Comparison of ENCODE assay signal across 24 cellular contexts in the genomic region with DNA sequence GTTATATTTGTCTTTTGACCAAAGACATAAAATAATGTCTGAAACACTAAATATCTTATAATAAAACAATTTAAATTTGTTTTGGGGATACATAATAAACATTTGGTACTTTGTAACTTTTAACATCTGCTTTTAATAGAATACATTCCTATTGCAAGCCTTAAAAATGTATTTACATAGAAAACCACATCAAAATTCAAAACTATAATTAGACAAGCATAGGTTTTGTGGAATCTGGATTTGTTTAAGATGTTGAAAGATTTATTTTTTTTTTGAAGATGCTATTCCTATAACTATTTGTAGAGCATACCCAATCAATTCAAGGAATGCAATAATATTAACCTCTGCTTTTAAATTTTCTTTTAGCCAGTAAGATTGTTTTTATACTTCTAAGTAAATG.
DNase-seq lines count a peak whose midpoint lies in the region; ATAC-seq, FAIRE-seq and TF ChIP-seq lines count a peak whose summit lies in the region.
"Had no signal": no experiment of that assay in that cellular context is flagged by ENCODE, and none has a peak within 500 bp of the region (broad histone marks: within the 10 kb centered on the region; RNA-seq: fewer than 3 reads in every experiment).

No MANE protein-coding gene starts in this region.

- ATAC-seq in IMR-90 (ENCODE audit: low read depth), result no peak
- ATAC-seq: HepG2, K562 had no signal

- H2BK20ac ChIP-seq in IMR-90 (ENCODE audit: low read depth, low read length), result no peak overlapping the region

- no peak for TF ChIP-seq RAD21 in IMR-90 (IDR thresholded peaks at IDR 0.05; ENCODE audit: low read length)

- H3K18ac ChIP-seq in IMR-90 (ENCODE audit: low read depth, low read length) (no peak overlapping the region), mesendoderm (ENCODE audit: low read length) (no peak overlapping the region)

- no peak overlapping the region for H2AK5ac ChIP-seq in IMR-90 (ENCODE audit: low read depth, low read length)
- H2AK5ac ChIP-seq in mesendoderm (ENCODE audit: low read length), result no peak overlapping the region

- no peak for TF ChIP-seq POLR2A in IMR-90 (IDR thresholded peaks at IDR 0.05; ENCODE audit: low read depth, low read length)
- no peak for TF ChIP-seq POLR2A in tibial nerve (IDR thresholded peaks at IDR 0.05)
- TF ChIP-seq POLR2A in uterus (IDR thresholded peaks at IDR 0.05), result no peak

- H2BK5ac ChIP-seq in IMR-90 (ENCODE audit: low read depth, low read length, poor library complexity, severe bottlenecking) (peak overlapping the region; percentile 34), mesendoderm (ENCODE audit: low read length) (no peak overlapping the region)

- H3K27ac ChIP-seq in IMR-90 (ENCODE audit: insufficient read depth, low read length) (no peak overlapping the region), tibial nerve (no peak overlapping the region), mesendoderm (ENCODE audit: low read depth, low read length) (no peak overlapping the region), uterus (no peak overlapping the region)
- H3K27ac ChIP-seq: SJSA1 had no signal

- no peak overlapping the region for H3K56ac ChIP-seq in IMR-90 (ENCODE audit: extremely low read depth, insufficient read depth, low read length)
- no peak overlapping the region for H3K56ac ChIP-seq in mesendoderm (ENCODE audit: low read length)

- no peak overlapping the region for H2BK15ac ChIP-seq in IMR-90 (ENCODE audit: low read depth, low read length)
- H2BK15ac ChIP-seq in mesendoderm (replicated peaks; ENCODE audit: low read depth), result no peak overlapping the region

- H3K14ac ChIP-seq in IMR-90 (replicated peaks; ENCODE audit: low read depth, low read length), result no peak overlapping the region

- H3K9me1 ChIP-seq in IMR-90 (ENCODE audit: insufficient read depth, low read length), result peaks cover 7% of the 10 kb centered on the region

- H2AFZ ChIP-seq in IMR-90 (replicated peaks; ENCODE audit: low read length, poor library complexity), result no peak overlapping the region

- CTCF ChIA-PET in BJ (lab: Yijun Ruan, JAX), result interaction anchor here (0.6 to 0.7 kb wide), 2 partner anchors 66 to 569 kb away, joined by 3 to 5 read pairs; no protein-coding TSS in a partner anchor
- CTCF ChIA-PET in IMR-90 (lab: Yijun Ruan, JAX), result interaction anchor here (0.6 kb wide), 2 partner anchors 21 to 255 kb away, joined by 3 read pairs; no protein-coding TSS in a partner anchor

- H3K4me3 ChIP-seq in BJ (ENCODE audit: low read depth, low read length) (no peak overlapping the region), IMR-90 (ENCODE audit: insufficient read depth, low read depth, low read length) (no peak overlapping the region), fibroblast of villous mesenchyme (ENCODE audit: low read depth, low read length) (no peak overlapping the region), tibial nerve (no peak overlapping the region), mesendoderm (ENCODE audit: low read length) (no peak overlapping the region), uterus (no peak overlapping the region)
- H3K4me3 ChIP-seq: K562, MG63, SJSA1 had no signal

- BruUV-seq in IMR-90 (replicated peaks; lab: Mats Ljungman, UMichigan), result no TSS peak

- H3K27me3 ChIP-seq in BJ (ENCODE audit: control insufficient read depth, insufficient read depth, low read length), result no peaks in the 10 kb centered on the region
- no peaks in the 10 kb centered on the region for H3K27me3 ChIP-seq in IMR-90 (ENCODE audit: control insufficient read depth, insufficient read depth, low read length)
- no peaks in the 10 kb centered on the region for H3K27me3 ChIP-seq in tibial nerve
- no peaks in the 10 kb centered on the region for H3K27me3 ChIP-seq in mesendoderm (ENCODE audit: insufficient read depth, low read length, poor library complexity)
- H3K27me3 ChIP-seq in uterus, result no peaks in the 10 kb centered on the region
- H3K27me3 ChIP-seq: MG63, SJSA1 had no signal

- H3K4me2 ChIP-seq in IMR-90 (ENCODE audit: low read depth, low read length) (no peak overlapping the region), mesendoderm (ENCODE audit: low read length) (no peak overlapping the region)

- POLR2A ChIA-PET in BJ (lab: Charles Lee), result no interaction called here
- POLR2A ChIA-PET in IMR-90 (lab: Charles Lee; ENCODE audit: unreplicated experiment), result no interaction called here

- H4K5ac ChIP-seq in IMR-90 (ENCODE audit: low read depth, low read length) (no peak overlapping the region), mesendoderm (ENCODE audit: low read length) (no peak overlapping the region)

- no peak overlapping the region for H2BK120ac ChIP-seq in IMR-90 (ENCODE audit: low read depth, low read length)
- no peak overlapping the region for H2BK120ac ChIP-seq in mesendoderm (ENCODE audit: low read depth, low read length)

- no peak overlapping the region for H2AK9ac ChIP-seq in IMR-90 (replicated peaks; ENCODE audit: low read depth, low read length, poor library complexity)

- H3K4me1 ChIP-seq in IMR-90 (ENCODE audit: control insufficient read depth, insufficient read depth, low read length), result peaks cover 7% of the 10 kb centered on the region
- no peaks in the 10 kb centered on the region for H3K4me1 ChIP-seq in tibial nerve
- H3K4me1 ChIP-seq in mesendoderm (ENCODE audit: control insufficient read depth, low read depth, low read length), result no peaks in the 10 kb centered on the region
- H3K4me1 ChIP-seq in uterus, result no peaks in the 10 kb centered on the region
- H3K4me1 ChIP-seq: SJSA1 had no signal

- no peaks in the 10 kb centered on the region for H3K79me2 ChIP-seq in mesendoderm (ENCODE audit: control insufficient read depth, insufficient read depth, low read length)

- H3K36me3 ChIP-seq in BJ (ENCODE audit: control insufficient read depth, insufficient read depth, low read length) (peaks cover 5% of the 10 kb centered on the region), IMR-90 (ENCODE audit: control insufficient read depth, insufficient read depth, low read length) (no peaks in the 10 kb centered on the region), tibial nerve (no peaks in the 10 kb centered on the region), mesendoderm (ENCODE audit: control insufficient read depth, insufficient read depth, low read length) (no peaks in the 10 kb centered on the region), uterus (no peaks in the 10 kb centered on the region)
- H3K36me3 ChIP-seq: SJSA1 had no signal

- H3K23ac ChIP-seq in IMR-90 (ENCODE audit: low read depth, low read length) (no peak overlapping the region), mesendoderm (ENCODE audit: low read length) (no peak overlapping the region)

- no peaks in the 10 kb centered on the region for H4K20me1 ChIP-seq in IMR-90 (ENCODE audit: insufficient read depth, low read length)

- TF ChIP-seq CTCF in BJ (IDR thresholded peaks at IDR 0.05; ENCODE audit: insufficient read depth, low read depth, low read length), result no peak
- no peak for TF ChIP-seq CTCF in IMR-90 (conservative IDR thresholded peaks at IDR 0.05; ENCODE audit: low read depth, low read length)
- no peak for TF ChIP-seq CTCF in fibroblast of villous mesenchyme (IDR thresholded peaks at IDR 0.05; ENCODE audit: insufficient read depth, low read depth, low read length)
- no peak for TF ChIP-seq CTCF in tibial nerve (IDR thresholded peaks at IDR 0.05)
- TF ChIP-seq CTCF in uterus (IDR thresholded peaks at IDR 0.05), result no peak

- no peak for TF ChIP-seq EP300 in tibial nerve (IDR thresholded peaks at IDR 0.05)

- peak; percentile 33 for DNase-seq in BJ (ENCODE audit: low read depth)
- peak; percentile 56 for DNase-seq in IMR-90
- DNase-seq in fibroblast of villous mesenchyme (ENCODE audit: low read depth), result peak; percentile 36
- no peak for DNase-seq in tibial nerve (ENCODE audit: low spot score in 2 of 2)
- no peak for DNase-seq in mesendoderm
- DNase-seq in Kasumi-1 (lab: John Stamatoyannopoulos, UW), result no peak
- no peak for DNase-seq in uterus
- DNase-seq: DMS153, DND-41, MG63, NCI-H1417, NCI-H1694, NCI-H2029 treated with DMSO at 0.1 percent for 48 hours, NCI-H446 treated with DMSO at 0.1 percent for 48 hours, NCI-H526, Right ventricle myocardium superior, RPMI8226 had no signal

- in situ Hi-C loops in IMR-90 (cut with MboI; ENCODE audit: low sequenced_read_pairs), result no loop called here

- intact Hi-C loops in IMR-90 (cut with micrococcal nuclease), result no loop called here
- intact Hi-C loops in uterus (cut with DNase I; ENCODE audit: low total_unique reads), result no loop called here

- H4K8ac ChIP-seq in IMR-90 (ENCODE audit: low read depth in 2 of 2, low read length in 2 of 2), result no peak overlapping the region
- H4K8ac ChIP-seq in mesendoderm (ENCODE audit: low read depth, low read length), result no peak overlapping the region

- H3K4ac ChIP-seq in IMR-90 (ENCODE audit: low read depth, low read length), result no peak overlapping the region
- H3K4ac ChIP-seq in mesendoderm (ENCODE audit: low read depth, low read length), result no peak overlapping the region

- no peak overlapping the region for H4K91ac ChIP-seq in IMR-90 (ENCODE audit: insufficient read depth, low read depth, low read length)

- peaks cover 5 to 23% of the 10 kb centered on the region in 2 experiments; a peak in 3 of 4 replicates for H3K79me1 ChIP-seq in IMR-90 (ENCODE audit: low read depth in 1 of 2, low read length in 2 of 2)
- no peaks in the 10 kb centered on the region for H3K79me1 ChIP-seq in mesendoderm (ENCODE audit: low read length)

- H3K9ac ChIP-seq in IMR-90 (ENCODE audit: low read depth, low read length) (no peak overlapping the region), mesendoderm (ENCODE audit: low read length) (no peak overlapping the region)

- dilution Hi-C loops in IMR-90 (cut with HindIII; ENCODE audit: low sequenced_read_pairs, unreplicated experiment), result loop anchor here (25.0 kb wide), 1 partner anchor 495 kb away; no protein-coding TSS in a partner anchor

- H3K9me3 ChIP-seq in IMR-90 (ENCODE audit: control insufficient read depth, insufficient read depth, low read length) (no peaks in the 10 kb centered on the region), tibial nerve (no peaks in the 10 kb centered on the region), uterus (no peaks in the 10 kb centered on the region)
- H3K9me3 ChIP-seq: SJSA1 had no signal

- peak; percentile 98 for FAIRE-seq in endometrium (lab: Jason Lieb, UNC)
- FAIRE-seq: A204.1, GM18507, H54, HepG2, K562 had no signal

TF ChIP-seq in IMR-90, 13 proteins besides CTCF, POLR2A, EP300 and RAD21 (continues in another document):
- TF ChIP-seq MAZ (IDR thresholded peaks at IDR 0.05; ENCODE audit: borderline replicate concordance, low read depth, low read length), result no peak
- TF ChIP-seq CEBPB (IDR thresholded peaks at IDR 0.05; ENCODE audit: low read depth, low read length), result no peak
- no peak for TF ChIP-seq CHD1 (IDR thresholded peaks at IDR 0.05; ENCODE audit: low read depth, low read length)
- no peak for TF ChIP-seq MXI1 (IDR thresholded peaks at IDR 0.05; ENCODE audit: borderline replicate concordance, low read depth, low read length)
- TF ChIP-seq BHLHE40 (IDR thresholded peaks at IDR 0.05; ENCODE audit: low read depth, low read length), result no peak
- no peak for TF ChIP-seq NFE2L2 (IDR thresholded peaks at IDR 0.05; ENCODE audit: low read depth, low read length)

Comparison
In these comparisons a context has a peak if more than half of its experiments do, and no peak if none do; other contexts are left out.
1. DNase-seq: peak in BJ (single experiment), IMR-90 (single experiment) and fibroblast of villous mesenchyme (single experiment); none in tibial nerve (0 of 2), mesendoderm (single experiment), Kasumi-1 (0 of 2) and uterus (0 of 2).